In genomic region chrX:68511255-68511654, GRCh38 we compare ENCODE assay signal across 8 cellular contexts. TPM values are rescaled to one million over a fixed set of nuclear protein-coding genes. Genes with fewer than 3 reads are reported as not detected.
DNase-seq lines count a peak whose midpoint lies in the region; ATAC-seq and TF ChIP-seq lines count a peak whose summit lies in the region.

No MANE protein-coding gene starts in this region.

- H3K9ac ChIP-seq in DND-41 (ENCODE audit: low read depth, low read length), result no peak overlapping the region

- H2AFZ ChIP-seq in DND-41 (ENCODE audit: low read depth, low read length) (no peak overlapping the region), GM23338 (no peak overlapping the region)

- no peaks in the 10 kb centered on the region for H3K9me2 ChIP-seq in GM23338 (ENCODE audit: insufficient read depth)

- no peaks in the 10 kb centered on the region for H3K9me3 ChIP-seq in AG04450 (ENCODE audit: control insufficient read depth, insufficient read depth, low read length)
- no peaks in the 10 kb centered on the region for H3K9me3 ChIP-seq in DND-41 (ENCODE audit: insufficient read depth, low read length, severe bottlenecking)
- no peaks in the 10 kb centered on the region for H3K9me3 ChIP-seq in testis

- intact Hi-C loops in testis (cut with DNase I; ENCODE audit: low total_unique reads), result no loop called here

- peaks cover 42% of the 10 kb centered on the region; the same call in 2 of the 3 replicates for H3K36me3 Mint-ChIP-seq in GM23338 (ENCODE audit: low read depth)
- peaks cover 19% of the 10 kb centered on the region for H3K36me3 Mint-ChIP-seq in activated naive CD4-positive, alpha-beta T cell treated with anti-CD3 and anti-CD28 coated beads, Interleukin-2, amount 10 ng/mL, durations not matched to agents 7 days and 5 days

- no peaks in the 10 kb centered on the region for H3K27me3 Mint-ChIP-seq in GM23338 (ENCODE audit: insufficient read depth, low read depth, poor library complexity)
- no peaks in the 10 kb centered on the region for H3K27me3 Mint-ChIP-seq in activated naive CD4-positive, alpha-beta T cell treated with anti-CD3 and anti-CD28 coated beads, Interleukin-2, amount 10 ng/mL, durations not matched to agents 7 days and 5 days

- ATAC-seq in DND-41 (ENCODE audit: insufficient read depth, low read depth) (peak; percentile 68; the same call in 2 of the 3 replicates), GM23338 (no peak)

- POLR2A ChIA-PET in AG04450 (lab: Yijun Ruan, JAX), result no interaction called here

- H3K79me2 ChIP-seq in DND-41 (ENCODE audit: insufficient read depth, low read length) (peaks cover 14% of the 10 kb centered on the region; the same call in 1 of the 2 replicates), GM23338 (replicated peaks; ENCODE audit: insufficient read depth) (peaks cover 35% of the 10 kb centered on the region)

- H3K27ac ChIP-seq in AG04450 (ENCODE audit: low read depth, low read length), result no peak overlapping the region
- H3K27ac ChIP-seq in DND-41 (ENCODE audit: low read length), result no peak overlapping the region
- H3K27ac ChIP-seq in GM23338 (ENCODE audit: low read depth), result no peak overlapping the region
- no peak overlapping the region for H3K27ac ChIP-seq in testis

- WGBS in testis, 2 donors, result 32 to 43% methylated on average over 3 of the region's 3 CpGs

- TF ChIP-seq POLR2A in testis (IDR thresholded peaks at IDR 0.05), result no peak

- no peaks in the 10 kb centered on the region for H3F3A ChIP-seq in GM23338 (replicated peaks; ENCODE audit: low read depth)

- H3K4me3 ChIP-seq in AG04450 (ENCODE audit: low read depth, low read length), result no peak overlapping the region
- H3K4me3 ChIP-seq in DND-41 (ENCODE audit: low read depth in 1 of 2, low read length in 2 of 2), result no peak overlapping the region
- no peak overlapping the region for H3K4me3 ChIP-seq in GM23338
- no peak overlapping the region for H3K4me3 ChIP-seq in testis

- H3K27me3 ChIP-seq in AG04450 (ENCODE audit: control insufficient read depth, insufficient read depth, low read length), result no peaks in the 10 kb centered on the region
- H3K27me3 ChIP-seq in DND-41 (ENCODE audit: insufficient read depth, low read length, poor library complexity), result no peaks in the 10 kb centered on the region
- no peaks in the 10 kb centered on the region for H3K27me3 ChIP-seq in GM23338 (ENCODE audit: insufficient read depth)
- H3K27me3 ChIP-seq in testis, result no peaks in the 10 kb centered on the region

- peaks cover 15% of the 10 kb centered on the region; the same call in 1 of the 2 replicates for H3K36me3 ChIP-seq in DND-41 (ENCODE audit: insufficient read depth, low read length)
- H3K36me3 ChIP-seq in GM23338 (ENCODE audit: insufficient read depth), result peaks cover 7% of the 10 kb centered on the region
- H3K36me3 ChIP-seq in testis (ENCODE audit: low read depth, missing control alignments), result no peaks in the 10 kb centered on the region

- no peak overlapping the region for H3K4me3 Mint-ChIP-seq in GM23338
- no peak overlapping the region for H3K4me3 Mint-ChIP-seq in activated naive CD4-positive, alpha-beta T cell treated with anti-CD3 and anti-CD28 coated beads, Interleukin-2, amount 10 ng/mL, durations not matched to agents 7 days and 5 days

- no peaks in the 10 kb centered on the region for H3K4me1 ChIP-seq in DND-41 (ENCODE audit: insufficient read depth, low read length)
- 0 out of 2 replicates have a peak, but pooled peaks cover 3% of the 10 kb centered on the region for H3K4me1 ChIP-seq in GM23338 (ENCODE audit: insufficient read depth)
- no peaks in the 10 kb centered on the region for H3K4me1 ChIP-seq in testis

- no peaks in the 10 kb centered on the region for H3K9me3 Mint-ChIP-seq in GM23338
- no peaks in the 10 kb centered on the region for H3K9me3 Mint-ChIP-seq in activated naive CD4-positive, alpha-beta T cell treated with anti-CD3 and anti-CD28 coated beads, Interleukin-2, amount 10 ng/mL, durations not matched to agents 7 days and 5 days

- H4K20me1 ChIP-seq in DND-41 (ENCODE audit: insufficient read depth, low read length), result no peaks in the 10 kb centered on the region
- 0 out of 2 replicates have a peak, but pooled peaks cover 4% of the 10 kb centered on the region for H4K20me1 ChIP-seq in GM23338 (replicated peaks; ENCODE audit: insufficient read depth)

- DNase-seq in AG04450 (ENCODE audit: low read depth, low spot score), result no peak
- DNase-seq in DND-41, result peak; percentile 30
- DNase-seq in GM23338 (ENCODE audit: low spot score), result peak; percentile 55
- DNase-seq in NAMALWA (ENCODE audit: low spot score), result peak; percentile 61
- DNase-seq in activated naive CD4-positive, alpha-beta T cell treated with anti-CD3 and anti-CD28 coated beads, Interleukin-2, amount 10 ng/mL, durations not matched to agents 7 days and 5 days, result peak; percentile 36
- peak; percentile 36 for DNase-seq in iPS-NIHi7 (ENCODE audit: extremely low spot score)
- peak; percentile 25 for DNase-seq in testis
- DNase-seq in C1 segment of cervical spinal cord (lab: John Stamatoyannopoulos, UW), result no peak

- peak; percentile 80 for TF ChIP-seq CTCF in AG04450 (IDR thresholded peaks at IDR 0.05; ENCODE audit: low read depth, low read length)
- peak; percentile 68 for TF ChIP-seq CTCF in DND-41 (IDR thresholded peaks at IDR 0.05; ENCODE audit: borderline replicate concordance, extremely low read depth, low read length, poor library complexity, severe bottlenecking)
- peak; percentile 73 for TF ChIP-seq CTCF in GM23338 (conservative IDR thresholded peaks at IDR 0.05; ENCODE audit: low read depth in 2 of 2)
- peak; percentile 40 to 55 (median 44) for TF ChIP-seq CTCF in testis (IDR thresholded peaks at IDR 0.05)

- H3K4me2 ChIP-seq in DND-41 (ENCODE audit: insufficient read depth, low read length) (no peak overlapping the region), GM23338 (no peak overlapping the region)

- CTCF ChIA-PET in AG04450 (lab: Charles Lee), result interaction anchor here (0.8 to 2.8 kb wide), 10 partner anchors 11 to 315 kb away, joined by 3 to 47 read pairs (median 3); no protein-coding TSS in a partner anchor
- CTCF ChIA-PET in activated naive CD4-positive, alpha-beta T cell treated with anti-CD3 and anti-CD28 coated beads, Interleukin-2, amount 10 ng/mL, durations not matched to agents 7 days and 5 days (lab: Charles Lee), result interaction anchor here (1.0 to 2.8 kb wide), 3 partner anchors 8 to 201 kb away, joined by 3 to 11 read pairs (median 4); no protein-coding TSS in a partner anchor

- H3K27ac Mint-ChIP-seq in GM23338, result no peak overlapping the region
- no peak overlapping the region for H3K27ac Mint-ChIP-seq in activated naive CD4-positive, alpha-beta T cell treated with anti-CD3 and anti-CD28 coated beads, Interleukin-2, amount 10 ng/mL, durations not matched to agents 7 days and 5 days

- H3K4me1 Mint-ChIP-seq in GM23338, result peaks cover 9% of the 10 kb centered on the region
- H3K4me1 Mint-ChIP-seq in activated naive CD4-positive, alpha-beta T cell treated with anti-CD3 and anti-CD28 coated beads, Interleukin-2, amount 10 ng/mL, durations not matched to agents 7 days and 5 days, result peaks cover 8% of the 10 kb centered on the region

TF ChIP-seq in GM23338, 12 proteins besides CTCF, POLR2A, EP300 and RAD21:
- no peak for TF ChIP-seq ZNF114 (CRISPR knock-in tag; IDR thresholded peaks at IDR 0.05)
- no peak for TF ChIP-seq NANOG (IDR thresholded peaks at IDR 0.05; ENCODE audit: borderline replicate concordance)
- TF ChIP-seq JUNB (IDR thresholded peaks at IDR 0.05; ENCODE audit: unreplicated experiment), result no peak
TF ChIP-seq in GM23338: peak in this region for 0.

RNA-seq across cellular contexts. Expression of gene YIPF6, which starts 12.4 kb away (rescaled TPM):
- polyA plus RNA-seq in AG04450 (2011; rRNA removed), result 28.6 and 38.5 TPM in 2 replicates
- 12.7 and 15.3 TPM in 2 replicates for polyA minus RNA-seq in AG04450 (2011; rRNA and poly(A)+ RNA removed)
- 34.6 and 37.1 TPM in 2 replicates for total RNA-seq in GM23338 (2014; rRNA removed; shearing (Covaris generic))
- polyA plus RNA-seq in GM23338 (2016; fragmentation: Nextera tagmentation; extraction: Ambion mirVana), result 26.1 and 40.5 TPM in 2 replicates
- 10 to 100 TPM; 30.5 to 35.7 TPM for total RNA-seq in testis
- 16.2 TPM for polyA plus RNA-seq in testis (ENCODE audit: insufficient read depth, low read depth, low replicate concordance)

Comparison
In these comparisons a context has a peak if more than half of its experiments do, and no peak if none do; other contexts are left out.
1. DNase-seq: peak in DND-41 (single experiment), GM23338 (single experiment), NAMALWA (single experiment), activated naive CD4-positive, alpha-beta T cell treated with anti-CD3 and anti-CD28 coated beads, Interleukin-2, amount 10 ng/mL, durations not matched to agents 7 days and 5 days (single experiment), iPS-NIHi7 (single experiment) and testis (single experiment); none in AG04450 (single experiment) and C1 segment of cervical spinal cord (0 of 14).
2. Peak in every context shown above with its lines, with median percentiles within 50 percentile points of each other: CTCF ChIP-seq.